Comparison of ENCODE assay signal across 8 cellular contexts in the genomic region with DNA sequence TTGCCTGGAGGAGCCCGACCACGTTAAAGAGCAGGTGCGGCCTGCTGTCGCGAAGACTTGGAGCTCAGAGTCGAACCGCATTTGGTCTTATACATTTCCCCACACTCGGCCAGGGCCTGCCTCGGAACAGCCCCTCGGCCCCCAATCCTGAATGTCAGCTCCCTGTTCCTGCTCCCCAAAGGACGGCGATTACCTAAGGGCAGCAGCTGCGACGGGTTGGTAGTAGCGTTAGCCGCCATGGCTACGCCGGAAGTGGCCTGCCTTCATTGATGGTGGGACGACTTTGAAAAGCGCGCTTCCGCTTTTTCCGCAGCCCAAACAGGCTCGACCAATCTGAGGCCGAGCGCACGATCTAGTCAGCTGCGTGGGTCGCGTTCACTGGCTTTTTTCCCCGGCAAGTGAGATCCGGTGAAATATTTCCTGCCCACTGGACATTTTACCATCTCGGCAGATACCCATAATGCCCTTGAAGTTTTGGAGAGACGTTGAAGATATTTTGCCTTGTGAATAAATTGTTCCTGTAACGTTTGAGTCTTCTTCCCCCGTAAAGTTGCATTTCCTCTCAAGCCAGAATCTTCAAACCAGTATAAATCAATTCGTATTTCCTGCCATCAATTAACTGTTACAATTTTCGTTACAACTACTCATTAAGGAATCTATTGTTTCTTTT. TPM values are rescaled to one million over a fixed set of nuclear protein-coding genes. Genes with fewer than 3 reads are reported as not detected.
DNase-seq lines count a peak whose midpoint lies in the region; TF ChIP-seq lines count a peak whose summit lies in the region.

A gene (minus strand): TSS at position 254 of the 670 bp plus-strand sequence. CDS start 15 bp downstream, at position 239.

- in situ Hi-C loops in SK-MEL-5 (cut with HindIII; ENCODE audit: low pct_unique_long_range_greater_than_20kb, low sequenced_read_pairs) = no loop called here

- DNase-seq in GF-D8 (lab: John Stamatoyannopoulos, UW) (peak; percentile 90), HEK293T (ENCODE audit: extremely low spot score) (peak; percentile 76), MV-4-11 (lab: John Stamatoyannopoulos, UW) (peak; percentile 94), SK-MEL-5 (ENCODE audit: low read depth, low spot score) (peak; percentile 98), germinal center (ENCODE audit: low spot score) (peak; percentile 78), non-pigmented ciliary epithelial cell (ENCODE audit: low read depth) (peak; percentile 76), superior temporal gyrus (ENCODE audit: extremely low spot score) (peak; percentile 97)
- peak; percentile 91 for DNase-seq in activated naive CD4-positive, alpha-beta T cell treated with Interleukin-2 at 50 U/mL for 16 hours

- POLR2A ChIA-PET in HEK293T (lab: Yijun Ruan, JAX) = interaction anchor here (0.9 to 1.0 kb wide), 2 partner anchors 11 to 106 kb away, joined by 3 read pairs; no protein-coding TSS in a partner anchor

- CTCF ChIA-PET in HEK293T (lab: Yijun Ruan, JAX) = interaction anchor here (0.8 kb wide), 1 partner anchor 10 kb away, joined by 4 read pairs; no protein-coding TSS in a partner anchor

TF ChIP-seq in HEK293T, 16 proteins besides CTCF, POLR2A, EP300 and RAD21:
- no peak for TF ChIP-seq LEF1 (IDR thresholded peaks at IDR 0.05; ENCODE audit: borderline replicate concordance)
- TF ChIP-seq TARDBP (IDR thresholded peaks at IDR 0.05) = peak; percentile 89
- no peak for TF ChIP-seq FOXK2 (IDR thresholded peaks at IDR 0.05)
- TF ChIP-seq ZNF384 (IDR thresholded peaks at IDR 0.05) = no peak
- TF ChIP-seq, protein P1, sequence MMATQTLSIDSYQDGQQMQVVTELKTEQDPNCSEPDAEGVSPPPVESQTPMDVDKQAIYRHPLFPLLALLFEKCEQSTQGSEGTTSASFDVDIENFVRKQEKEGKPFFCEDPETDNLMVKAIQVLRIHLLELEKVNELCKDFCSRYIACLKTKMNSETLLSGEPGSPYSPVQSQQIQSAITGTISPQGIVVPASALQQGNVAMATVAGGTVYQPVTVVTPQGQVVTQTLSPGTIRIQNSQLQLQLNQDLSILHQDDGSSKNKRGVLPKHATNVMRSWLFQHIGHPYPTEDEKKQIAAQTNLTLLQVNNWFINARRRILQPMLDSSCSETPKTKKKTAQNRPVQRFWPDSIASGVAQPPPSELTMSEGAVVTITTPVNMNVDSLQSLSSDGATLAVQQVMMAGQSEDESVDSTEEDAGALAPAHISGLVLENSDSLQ (IDR thresholded peaks at IDR 0.05) = no peak; the same call in 1 of the 2 replicates
- peak; percentile 65 for TF ChIP-seq ELF4 (IDR thresholded peaks at IDR 0.05)
- no peak for TF ChIP-seq FOXM1 (IDR thresholded peaks at IDR 0.05; ENCODE audit: borderline replicate concordance)
- no peak for TF ChIP-seq HDGF (IDR thresholded peaks at IDR 0.05; ENCODE audit: borderline replicate concordance)
- peak; percentile 80 for TF ChIP-seq NFRKB (IDR thresholded peaks at IDR 0.05)
- TF ChIP-seq SP1 (IDR thresholded peaks at IDR 0.05) = no peak
- no peak for TF ChIP-seq SUZ12 (IDR thresholded peaks at IDR 0.05)
- TF ChIP-seq FOXA1 (IDR thresholded peaks at IDR 0.05) = no peak
- 0 out of 2 replicates have a peak, but pooled peaks have one; percentile 6 for TF ChIP-seq ARNT (IDR thresholded peaks at IDR 0.05)
- no peak for TF ChIP-seq BHLHE40 (IDR thresholded peaks at IDR 0.05; ENCODE audit: borderline replicate concordance)
- peak; percentile 81 for TF ChIP-seq L3MBTL2 (conservative IDR thresholded peaks at IDR 0.05)
- no peak; the same call in 1 of the 2 replicates for TF ChIP-seq CTBP1 (IDR thresholded peaks at IDR 0.05; ENCODE audit: borderline replicate concordance)

RNA-seq across cellular contexts. Expression of the gene that starts here (rescaled TPM):
- total RNA-seq in SK-MEL-5 (2014; rRNA removed; shearing (Covaris generic)) = 86.8 and 104 TPM in 2 replicates
- polyA plus RNA-seq in SK-MEL-5 (2015; cell fraction: cytosol; rRNA removed) = 40.1 and 51.8 TPM in 2 replicates
- 40.6 and 46.5 TPM in 2 replicates for polyA plus RNA-seq in SK-MEL-5 (2015; cell fraction: nucleus; rRNA removed)

Comparison
In these comparisons a context has a peak if more than half of its experiments do, and no peak if none do; other contexts are left out.
1. Peak in every context shown above with its lines: DNase-seq.